ENCODE assay signal across 1 cellular context in the genomic region with DNA sequence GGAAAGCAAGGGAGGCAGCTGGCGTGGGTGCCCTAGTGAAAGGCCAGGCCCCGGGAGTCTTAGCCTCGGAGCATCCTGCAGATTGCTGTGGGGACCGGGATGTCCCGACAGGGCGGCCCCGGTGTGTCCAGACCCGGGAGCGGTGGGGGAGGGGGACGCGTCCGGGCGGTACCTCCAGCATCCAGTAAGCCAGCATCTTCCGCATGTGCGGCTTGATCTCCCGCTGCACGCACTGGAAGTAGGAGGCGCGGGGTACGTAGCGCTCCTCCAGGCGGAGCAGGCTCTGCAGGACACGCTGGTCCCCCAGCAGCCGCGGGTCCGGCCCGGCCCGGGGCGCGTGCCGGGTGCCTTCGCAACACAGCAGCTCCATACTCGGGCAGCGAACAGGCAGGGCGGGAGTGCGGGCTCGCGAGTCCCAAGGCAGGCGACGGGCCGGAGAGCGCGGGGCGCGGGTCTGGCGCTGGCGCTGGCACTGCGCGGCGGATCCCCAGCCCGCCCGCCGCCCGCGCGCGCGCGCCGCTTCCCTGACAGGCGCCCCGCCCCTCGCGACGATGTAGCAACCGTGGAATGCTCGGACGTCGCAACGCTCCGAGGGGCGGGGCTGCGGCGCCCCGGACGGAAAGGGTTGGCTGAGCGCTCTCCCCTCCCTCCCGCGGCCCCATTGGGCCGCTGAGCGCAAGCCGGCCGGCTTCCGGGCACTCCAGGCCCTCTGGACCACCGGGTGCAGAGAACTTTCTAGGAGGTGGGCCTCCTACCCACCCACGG.
TF ChIP-seq lines count a peak whose summit lies in the region.

A gene (minus strand): TSS at position 529 of the 765 bp plus-strand sequence. CDS start 159 bp downstream, at position 370.

TF ChIP-seq in HepG2, 621 proteins besides CTCF, POLR2A, EP300 and RAD21 (continued from another document and continues in another):
- TF ChIP-seq, protein P1, sequence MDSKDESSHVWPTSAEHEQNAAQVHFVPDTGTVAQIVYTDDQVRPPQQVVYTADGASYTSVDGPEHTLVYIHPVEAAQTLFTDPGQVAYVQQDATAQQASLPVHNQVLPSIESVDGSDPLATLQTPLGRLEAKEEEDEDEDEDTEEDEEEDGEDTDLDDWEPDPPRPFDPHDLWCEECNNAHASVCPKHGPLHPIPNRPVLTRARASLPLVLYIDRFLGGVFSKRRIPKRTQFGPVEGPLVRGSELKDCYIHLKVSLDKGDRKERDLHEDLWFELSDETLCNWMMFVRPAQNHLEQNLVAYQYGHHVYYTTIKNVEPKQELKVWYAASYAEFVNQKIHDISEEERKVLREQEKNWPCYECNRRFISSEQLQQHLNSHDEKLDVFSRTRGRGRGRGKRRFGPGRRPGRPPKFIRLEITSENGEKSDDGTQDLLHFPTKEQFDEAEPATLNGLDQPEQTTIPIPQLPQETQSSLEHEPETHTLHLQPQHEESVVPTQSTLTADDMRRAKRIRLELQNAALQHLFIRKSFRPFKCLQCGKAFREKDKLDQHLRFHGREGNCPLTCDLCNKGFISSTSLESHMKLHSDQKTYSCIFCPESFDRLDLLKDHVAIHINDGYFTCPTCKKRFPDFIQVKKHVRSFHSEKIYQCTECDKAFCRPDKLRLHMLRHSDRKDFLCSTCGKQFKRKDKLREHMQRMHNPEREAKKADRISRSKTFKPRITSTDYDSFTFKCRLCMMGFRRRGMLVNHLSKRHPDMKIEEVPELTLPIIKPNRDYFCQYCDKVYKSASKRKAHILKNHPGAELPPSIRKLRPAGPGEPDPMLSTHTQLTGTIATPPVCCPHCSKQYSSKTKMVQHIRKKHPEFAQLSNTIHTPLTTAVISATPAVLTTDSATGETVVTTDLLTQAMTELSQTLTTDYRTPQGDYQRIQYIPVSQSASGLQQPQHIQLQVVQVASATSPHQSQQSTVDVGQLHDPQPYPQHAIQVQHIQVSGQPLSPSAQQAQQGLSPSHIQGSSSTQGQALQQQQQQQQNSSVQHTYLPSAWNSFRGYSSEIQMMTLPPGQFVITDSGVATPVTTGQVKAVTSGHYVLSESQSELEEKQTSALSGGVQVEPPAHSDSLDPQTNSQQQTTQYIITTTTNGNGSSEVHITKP (CRISPR knock-in tag; IDR thresholded peaks at IDR 0.05; ENCODE audit: low read depth): no peak
- TF ChIP-seq SIX4 (CRISPR knock-in tag; IDR thresholded peaks at IDR 0.05) (no peak), CBFB (CRISPR knock-in tag; IDR thresholded peaks at IDR 0.05) (no peak), ZNF788 (CRISPR knock-in tag; IDR thresholded peaks at IDR 0.05; ENCODE audit: borderline replicate concordance) (no peak; the same call in none of the 2 replicates), CCAR2 (optimal IDR thresholded peaks at IDR 0.05; ENCODE audit: low read depth, low read length) (no peak), SIX1 (CRISPR knock-in tag; IDR thresholded peaks at IDR 0.05; ENCODE audit: borderline replicate concordance) (no peak), CHD4 (IDR thresholded peaks at IDR 0.05; ENCODE audit: borderline replicate concordance, low read length) (no peak), SRSF1 (optimal IDR thresholded peaks at IDR 0.05; ENCODE audit: low read depth, low read length) (no peak), ZSCAN21 (CRISPR knock-in tag; IDR thresholded peaks at IDR 0.05; ENCODE audit: borderline replicate concordance) (no peak), NR2F1 (CRISPR knock-in tag; IDR thresholded peaks at IDR 0.05) (no peak), GPN1 (CRISPR knock-in tag; IDR thresholded peaks at IDR 0.05; ENCODE audit: borderline replicate concordance) (no peak), ATM (IDR thresholded peaks at IDR 0.05; ENCODE audit: borderline replicate concordance) (no peak), HOXA9 (CRISPR knock-in tag; IDR thresholded peaks at IDR 0.05; ENCODE audit: borderline replicate concordance) (0 out of 2 replicates have a peak, but pooled peaks have one; percentile 38), ZC3H4 (CRISPR knock-in tag; IDR thresholded peaks at IDR 0.05; ENCODE audit: borderline replicate concordance) (no peak), FOXC1 (CRISPR knock-in tag; IDR thresholded peaks at IDR 0.05; ENCODE audit: borderline replicate concordance) (peak; percentile 2; the same call in 1 of the 2 replicates), ZNF564 (CRISPR knock-in tag; IDR thresholded peaks at IDR 0.05) (peak; percentile 76; the same call in 1 of the 2 replicates), ZNF260 (CRISPR knock-in tag; IDR thresholded peaks at IDR 0.05; ENCODE audit: borderline replicate concordance, low read depth) (no peak), SALL2 (CRISPR knock-in tag; IDR thresholded peaks at IDR 0.05) (peak; percentile 76), ZBTB21 (CRISPR knock-in tag; IDR thresholded peaks at IDR 0.05) (no peak), TBP (CRISPR knock-in tag; IDR thresholded peaks at IDR 0.05) (no peak), SATB2 (CRISPR knock-in tag; IDR thresholded peaks at IDR 0.05) (no peak), ELF4 (CRISPR knock-in tag; IDR thresholded peaks at IDR 0.05; ENCODE audit: borderline replicate concordance) (no peak), ZNF251 (CRISPR knock-in tag; IDR thresholded peaks at IDR 0.05) (no peak), ZBTB8A (CRISPR knock-in tag; IDR thresholded peaks at IDR 0.05; ENCODE audit: borderline replicate concordance, low read depth) (0 out of 2 replicates have a peak, but pooled peaks have one; percentile 75), ZNF296 (CRISPR knock-in tag; conservative IDR thresholded peaks at IDR 0.05) (no peak; the same call in 1 of the 2 replicates)
- TF ChIP-seq, protein P2, sequence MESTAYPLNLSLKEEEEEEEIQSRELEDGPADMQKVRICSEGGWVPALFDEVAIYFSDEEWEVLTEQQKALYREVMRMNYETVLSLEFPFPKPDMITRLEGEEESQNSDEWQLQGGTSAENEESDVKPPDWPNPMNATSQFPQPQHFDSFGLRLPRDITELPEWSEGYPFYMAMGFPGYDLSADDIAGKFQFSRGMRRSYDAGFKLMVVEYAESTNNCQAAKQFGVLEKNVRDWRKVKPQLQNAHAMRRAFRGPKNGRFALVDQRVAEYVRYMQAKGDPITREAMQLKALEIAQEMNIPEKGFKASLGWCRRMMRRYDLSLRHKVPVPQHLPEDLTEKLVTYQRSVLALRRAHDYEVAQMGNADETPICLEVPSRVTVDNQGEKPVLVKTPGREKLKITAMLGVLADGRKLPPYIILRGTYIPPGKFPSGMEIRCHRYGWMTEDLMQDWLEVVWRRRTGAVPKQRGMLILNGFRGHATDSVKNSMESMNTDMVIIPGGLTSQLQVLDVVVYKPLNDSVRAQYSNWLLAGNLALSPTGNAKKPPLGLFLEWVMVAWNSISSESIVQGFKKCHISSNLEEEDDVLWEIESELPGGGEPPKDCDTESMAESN (CRISPR knock-in tag; conservative IDR thresholded peaks at IDR 0.05): no peak; the same call in 1 of the 2 replicates
- TF ChIP-seq, protein P3, sequence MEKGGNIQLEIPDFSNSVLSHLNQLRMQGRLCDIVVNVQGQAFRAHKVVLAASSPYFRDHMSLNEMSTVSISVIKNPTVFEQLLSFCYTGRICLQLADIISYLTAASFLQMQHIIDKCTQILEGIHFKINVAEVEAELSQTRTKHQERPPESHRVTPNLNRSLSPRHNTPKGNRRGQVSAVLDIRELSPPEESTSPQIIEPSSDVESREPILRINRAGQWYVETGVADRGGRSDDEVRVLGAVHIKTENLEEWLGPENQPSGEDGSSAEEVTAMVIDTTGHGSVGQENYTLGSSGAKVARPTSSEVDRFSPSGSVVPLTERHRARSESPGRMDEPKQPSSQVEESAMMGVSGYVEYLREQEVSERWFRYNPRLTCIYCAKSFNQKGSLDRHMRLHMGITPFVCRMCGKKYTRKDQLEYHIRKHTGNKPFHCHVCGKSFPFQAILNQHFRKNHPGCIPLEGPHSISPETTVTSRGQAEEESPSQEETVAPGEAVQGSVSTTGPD (CRISPR knock-in tag; IDR thresholded peaks at IDR 0.05): no peak
- TF ChIP-seq, protein P4, sequence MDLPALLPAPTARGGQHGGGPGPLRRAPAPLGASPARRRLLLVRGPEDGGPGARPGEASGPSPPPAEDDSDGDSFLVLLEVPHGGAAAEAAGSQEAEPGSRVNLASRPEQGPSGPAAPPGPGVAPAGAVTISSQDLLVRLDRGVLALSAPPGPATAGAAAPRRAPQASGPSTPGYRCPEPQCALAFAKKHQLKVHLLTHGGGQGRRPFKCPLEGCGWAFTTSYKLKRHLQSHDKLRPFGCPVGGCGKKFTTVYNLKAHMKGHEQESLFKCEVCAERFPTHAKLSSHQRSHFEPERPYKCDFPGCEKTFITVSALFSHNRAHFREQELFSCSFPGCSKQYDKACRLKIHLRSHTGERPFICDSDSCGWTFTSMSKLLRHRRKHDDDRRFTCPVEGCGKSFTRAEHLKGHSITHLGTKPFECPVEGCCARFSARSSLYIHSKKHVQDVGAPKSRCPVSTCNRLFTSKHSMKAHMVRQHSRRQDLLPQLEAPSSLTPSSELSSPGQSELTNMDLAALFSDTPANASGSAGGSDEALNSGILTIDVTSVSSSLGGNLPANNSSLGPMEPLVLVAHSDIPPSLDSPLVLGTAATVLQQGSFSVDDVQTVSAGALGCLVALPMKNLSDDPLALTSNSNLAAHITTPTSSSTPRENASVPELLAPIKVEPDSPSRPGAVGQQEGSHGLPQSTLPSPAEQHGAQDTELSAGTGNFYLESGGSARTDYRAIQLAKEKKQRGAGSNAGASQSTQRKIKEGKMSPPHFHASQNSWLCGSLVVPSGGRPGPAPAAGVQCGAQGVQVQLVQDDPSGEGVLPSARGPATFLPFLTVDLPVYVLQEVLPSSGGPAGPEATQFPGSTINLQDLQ (CRISPR knock-in tag; IDR thresholded peaks at IDR 0.05): no peak
- TF ChIP-seq, protein P5, sequence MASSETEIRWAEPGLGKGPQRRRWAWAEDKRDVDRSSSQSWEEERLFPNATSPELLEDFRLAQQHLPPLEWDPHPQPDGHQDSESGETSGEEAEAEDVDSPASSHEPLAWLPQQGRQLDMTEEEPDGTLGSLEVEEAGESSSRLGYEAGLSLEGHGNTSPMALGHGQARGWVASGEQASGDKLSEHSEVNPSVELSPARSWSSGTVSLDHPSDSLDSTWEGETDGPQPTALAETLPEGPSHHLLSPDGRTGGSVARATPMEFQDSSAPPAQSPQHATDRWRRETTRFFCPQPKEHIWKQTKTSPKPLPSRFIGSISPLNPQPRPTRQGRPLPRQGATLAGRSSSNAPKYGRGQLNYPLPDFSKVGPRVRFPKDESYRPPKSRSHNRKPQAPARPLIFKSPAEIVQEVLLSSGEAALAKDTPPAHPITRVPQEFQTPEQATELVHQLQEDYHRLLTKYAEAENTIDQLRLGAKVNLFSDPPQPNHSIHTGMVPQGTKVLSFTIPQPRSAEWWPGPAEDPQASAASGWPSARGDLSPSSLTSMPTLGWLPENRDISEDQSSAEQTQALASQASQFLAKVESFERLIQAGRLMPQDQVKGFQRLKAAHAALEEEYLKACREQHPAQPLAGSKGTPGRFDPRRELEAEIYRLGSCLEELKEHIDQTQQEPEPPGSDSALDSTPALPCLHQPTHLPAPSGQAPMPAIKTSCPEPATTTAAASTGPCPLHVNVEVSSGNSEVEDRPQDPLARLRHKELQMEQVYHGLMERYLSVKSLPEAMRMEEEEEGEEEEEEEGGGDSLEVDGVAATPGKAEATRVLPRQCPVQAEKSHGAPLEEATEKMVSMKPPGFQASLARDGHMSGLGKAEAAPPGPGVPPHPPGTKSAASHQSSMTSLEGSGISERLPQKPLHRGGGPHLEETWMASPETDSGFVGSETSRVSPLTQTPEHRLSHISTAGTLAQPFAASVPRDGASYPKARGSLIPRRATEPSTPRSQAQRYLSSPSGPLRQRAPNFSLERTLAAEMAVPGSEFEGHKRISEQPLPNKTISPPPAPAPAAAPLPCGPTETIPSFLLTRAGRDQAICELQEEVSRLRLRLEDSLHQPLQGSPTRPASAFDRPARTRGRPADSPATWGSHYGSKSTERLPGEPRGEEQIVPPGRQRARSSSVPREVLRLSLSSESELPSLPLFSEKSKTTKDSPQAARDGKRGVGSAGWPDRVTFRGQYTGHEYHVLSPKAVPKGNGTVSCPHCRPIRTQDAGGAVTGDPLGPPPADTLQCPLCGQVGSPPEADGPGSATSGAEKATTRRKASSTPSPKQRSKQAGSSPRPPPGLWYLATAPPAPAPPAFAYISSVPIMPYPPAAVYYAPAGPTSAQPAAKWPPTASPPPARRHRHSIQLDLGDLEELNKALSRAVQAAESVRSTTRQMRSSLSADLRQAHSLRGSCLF (CRISPR knock-in tag; IDR thresholded peaks at IDR 0.05; ENCODE audit: borderline replicate concordance): no peak
- TF ChIP-seq, protein P6, sequence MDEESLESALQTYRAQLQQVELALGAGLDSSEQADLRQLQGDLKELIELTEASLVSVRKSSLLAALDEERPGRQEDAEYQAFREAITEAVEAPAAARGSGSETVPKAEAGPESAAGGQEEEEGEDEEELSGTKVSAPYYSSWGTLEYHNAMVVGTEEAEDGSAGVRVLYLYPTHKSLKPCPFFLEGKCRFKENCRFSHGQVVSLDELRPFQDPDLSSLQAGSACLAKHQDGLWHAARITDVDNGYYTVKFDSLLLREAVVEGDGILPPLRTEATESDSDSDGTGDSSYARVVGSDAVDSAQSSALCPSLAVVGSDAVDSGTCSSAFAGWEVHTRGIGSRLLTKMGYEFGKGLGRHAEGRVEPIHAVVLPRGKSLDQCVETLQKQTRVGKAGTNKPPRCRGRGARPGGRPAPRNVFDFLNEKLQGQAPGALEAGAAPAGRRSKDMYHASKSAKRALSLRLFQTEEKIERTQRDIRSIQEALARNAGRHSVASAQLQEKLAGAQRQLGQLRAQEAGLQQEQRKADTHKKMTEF (CRISPR knock-in tag; IDR thresholded peaks at IDR 0.05): peak; percentile 42
- TF ChIP-seq, protein P7, sequence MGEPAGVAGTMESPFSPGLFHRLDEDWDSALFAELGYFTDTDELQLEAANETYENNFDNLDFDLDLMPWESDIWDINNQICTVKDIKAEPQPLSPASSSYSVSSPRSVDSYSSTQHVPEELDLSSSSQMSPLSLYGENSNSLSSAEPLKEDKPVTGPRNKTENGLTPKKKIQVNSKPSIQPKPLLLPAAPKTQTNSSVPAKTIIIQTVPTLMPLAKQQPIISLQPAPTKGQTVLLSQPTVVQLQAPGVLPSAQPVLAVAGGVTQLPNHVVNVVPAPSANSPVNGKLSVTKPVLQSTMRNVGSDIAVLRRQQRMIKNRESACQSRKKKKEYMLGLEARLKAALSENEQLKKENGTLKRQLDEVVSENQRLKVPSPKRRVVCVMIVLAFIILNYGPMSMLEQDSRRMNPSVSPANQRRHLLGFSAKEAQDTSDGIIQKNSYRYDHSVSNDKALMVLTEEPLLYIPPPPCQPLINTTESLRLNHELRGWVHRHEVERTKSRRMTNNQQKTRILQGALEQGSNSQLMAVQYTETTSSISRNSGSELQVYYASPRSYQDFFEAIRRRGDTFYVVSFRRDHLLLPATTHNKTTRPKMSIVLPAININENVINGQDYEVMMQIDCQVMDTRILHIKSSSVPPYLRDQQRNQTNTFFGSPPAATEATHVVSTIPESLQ (CRISPR knock-in tag; conservative IDR thresholded peaks at IDR 0.05): no peak
- TF ChIP-seq, protein P8, sequence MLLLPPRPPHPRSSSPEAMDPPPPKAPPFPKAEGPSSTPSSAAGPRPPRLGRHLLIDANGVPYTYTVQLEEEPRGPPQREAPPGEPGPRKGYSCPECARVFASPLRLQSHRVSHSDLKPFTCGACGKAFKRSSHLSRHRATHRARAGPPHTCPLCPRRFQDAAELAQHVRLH (CRISPR knock-in tag; IDR thresholded peaks at IDR 0.05; ENCODE audit: borderline replicate concordance, low read depth): no peak
- TF ChIP-seq, protein P9, sequence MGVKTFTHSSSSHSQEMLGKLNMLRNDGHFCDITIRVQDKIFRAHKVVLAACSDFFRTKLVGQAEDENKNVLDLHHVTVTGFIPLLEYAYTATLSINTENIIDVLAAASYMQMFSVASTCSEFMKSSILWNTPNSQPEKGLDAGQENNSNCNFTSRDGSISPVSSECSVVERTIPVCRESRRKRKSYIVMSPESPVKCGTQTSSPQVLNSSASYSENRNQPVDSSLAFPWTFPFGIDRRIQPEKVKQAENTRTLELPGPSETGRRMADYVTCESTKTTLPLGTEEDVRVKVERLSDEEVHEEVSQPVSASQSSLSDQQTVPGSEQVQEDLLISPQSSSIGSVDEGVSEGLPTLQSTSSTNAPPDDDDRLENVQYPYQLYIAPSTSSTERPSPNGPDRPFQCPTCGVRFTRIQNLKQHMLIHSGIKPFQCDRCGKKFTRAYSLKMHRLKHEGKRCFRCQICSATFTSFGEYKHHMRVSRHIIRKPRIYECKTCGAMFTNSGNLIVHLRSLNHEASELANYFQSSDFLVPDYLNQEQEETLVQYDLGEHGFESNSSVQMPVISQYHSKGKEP (CRISPR knock-in tag; IDR thresholded peaks at IDR 0.05): 0 out of 2 replicates have a peak, but pooled peaks have one; percentile 27
